In the genomic region with DNA sequence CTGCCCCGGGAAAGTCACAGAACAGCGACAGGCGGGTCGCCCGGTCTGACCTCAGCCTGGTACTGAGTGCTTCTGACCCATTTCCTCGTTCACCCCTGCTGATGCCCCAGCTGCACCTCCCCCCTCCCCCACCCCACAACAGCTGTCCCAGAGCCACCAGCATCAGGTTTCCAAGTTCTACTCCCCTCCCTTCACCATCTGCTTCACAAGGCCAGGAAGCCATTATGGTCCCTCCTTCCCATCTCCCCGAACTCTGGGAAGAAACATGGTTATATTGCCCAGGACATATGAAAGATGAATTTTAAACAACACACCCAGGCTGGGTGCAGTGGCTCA, we compare ENCODE assay signal across 1 cellular context.
TF ChIP-seq lines count a peak whose summit lies in the region.

No MANE protein-coding gene starts in this region.

TF ChIP-seq in H1, 55 proteins besides CTCF, POLR2A, EP300 and RAD21 (continued from another document):
- TF ChIP-seq, protein P1, sequence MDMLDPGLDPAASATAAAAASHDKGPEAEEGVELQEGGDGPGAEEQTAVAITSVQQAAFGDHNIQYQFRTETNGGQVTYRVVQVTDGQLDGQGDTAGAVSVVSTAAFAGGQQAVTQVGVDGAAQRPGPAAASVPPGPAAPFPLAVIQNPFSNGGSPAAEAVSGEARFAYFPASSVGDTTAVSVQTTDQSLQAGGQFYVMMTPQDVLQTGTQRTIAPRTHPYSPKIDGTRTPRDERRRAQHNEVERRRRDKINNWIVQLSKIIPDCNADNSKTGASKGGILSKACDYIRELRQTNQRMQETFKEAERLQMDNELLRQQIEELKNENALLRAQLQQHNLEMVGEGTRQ (IDR thresholded peaks at IDR 0.05; ENCODE audit: low read length) = no peak
- TF ChIP-seq YY1 (IDR thresholded peaks at IDR 0.05; ENCODE audit: low read depth, low read length) (no peak), TCF12 (IDR thresholded peaks at IDR 0.05; ENCODE audit: low read depth, low read length) (no peak), KDM4A (IDR thresholded peaks at IDR 0.05; ENCODE audit: low read depth, low read length, severe bottlenecking) (no peak), GABPA (IDR thresholded peaks at IDR 0.05; ENCODE audit: borderline replicate concordance, insufficient read depth, low read length) (no peak), CHD1 (IDR thresholded peaks at IDR 0.05; ENCODE audit: low read depth, low read length) (no peak), KDM5A (IDR thresholded peaks at IDR 0.05; ENCODE audit: low read length) (no peak), SAP30 (IDR thresholded peaks at IDR 0.05; ENCODE audit: insufficient read depth, insufficient replicate concordance, low read length) (no peak), SP1 (IDR thresholded peaks at IDR 0.05; ENCODE audit: low read depth, low read length) (no peak), CBX5 (IDR thresholded peaks at IDR 0.05; ENCODE audit: low read depth, low read length) (no peak), SIRT6 (IDR thresholded peaks at IDR 0.05; ENCODE audit: low read length) (no peak)
- TF ChIP-seq, protein P2, sequence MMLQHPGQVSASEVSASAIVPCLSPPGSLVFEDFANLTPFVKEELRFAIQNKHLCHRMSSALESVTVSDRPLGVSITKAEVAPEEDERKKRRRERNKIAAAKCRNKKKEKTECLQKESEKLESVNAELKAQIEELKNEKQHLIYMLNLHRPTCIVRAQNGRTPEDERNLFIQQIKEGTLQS (IDR thresholded peaks at IDR 0.05; ENCODE audit: insufficient read depth, low read depth, low read length) = no peak
- TF ChIP-seq, protein P3, sequence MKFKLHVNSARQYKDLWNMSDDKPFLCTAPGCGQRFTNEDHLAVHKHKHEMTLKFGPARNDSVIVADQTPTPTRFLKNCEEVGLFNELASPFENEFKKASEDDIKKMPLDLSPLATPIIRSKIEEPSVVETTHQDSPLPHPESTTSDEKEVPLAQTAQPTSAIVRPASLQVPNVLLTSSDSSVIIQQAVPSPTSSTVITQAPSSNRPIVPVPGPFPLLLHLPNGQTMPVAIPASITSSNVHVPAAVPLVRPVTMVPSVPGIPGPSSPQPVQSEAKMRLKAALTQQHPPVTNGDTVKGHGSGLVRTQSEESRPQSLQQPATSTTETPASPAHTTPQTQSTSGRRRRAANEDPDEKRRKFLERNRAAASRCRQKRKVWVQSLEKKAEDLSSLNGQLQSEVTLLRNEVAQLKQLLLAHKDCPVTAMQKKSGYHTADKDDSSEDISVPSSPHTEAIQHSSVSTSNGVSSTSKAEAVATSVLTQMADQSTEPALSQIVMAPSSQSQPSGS (IDR thresholded peaks at IDR 0.05; ENCODE audit: low read length) = no peak
